In the genomic region with DNA sequence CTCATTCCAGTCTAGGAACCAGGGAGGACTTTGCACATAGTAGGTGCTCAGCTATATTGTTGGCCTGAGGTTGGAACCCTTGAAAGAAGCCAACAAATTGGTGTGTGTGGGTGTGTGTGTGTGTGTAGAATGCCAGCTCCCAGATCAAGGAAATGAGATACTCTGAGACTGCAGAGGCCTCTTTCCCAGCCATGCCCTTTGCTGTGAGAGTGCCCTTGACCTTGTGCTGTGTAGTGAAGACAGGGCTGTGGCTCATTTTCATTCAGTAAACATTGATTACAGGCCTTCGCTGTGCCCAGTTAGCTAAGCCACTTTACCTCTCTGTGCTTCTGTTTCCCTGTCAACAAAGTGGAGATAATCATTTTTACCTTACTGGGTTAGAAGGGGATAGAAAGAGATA, we compare ENCODE assay signal across 13 cellular contexts. TPM values are rescaled to one million over a fixed set of nuclear protein-coding genes. Genes with fewer than 3 reads are reported as not detected.
"Had no signal": no experiment of that assay in that cellular context is flagged by ENCODE, and none has a peak within 500 bp of the region (broad histone marks: within the 10 kb centered on the region; RNA-seq: fewer than 3 reads in every experiment).

No MANE protein-coding gene starts in this region.

- H3K27me3 ChIP-seq: pancreas had no signal

- ATAC-seq: activated CD8-positive, alpha-beta memory T cell treated with anti-CD3 and anti-CD28 coated beads, Interleukin-2, amount 10 ng/mL, durations not matched to agents 7 days and 5 days had no signal

- DNase-seq: activated CD4-positive, alpha-beta T cell treated with anti-CD3 and anti-CD28 coated beads, Interleukin-2, amount 50 U/mL, for 48 hours; activated CD4-positive, CD25-positive, alpha-beta regulatory T cell treated with anti-CD3 and anti-CD28 coated beads, Interleukin-2, amount 50 U/mL, for 72 hours; activated CD8-positive, alpha-beta memory T cell treated with anti-CD3 and anti-CD28 coated beads, Interleukin-2, amount 10 ng/mL, durations not matched to agents 7 days and 5 days; activated effector memory CD4-positive, alpha-beta T cell treated with Interleukin-2 at 50 U/mL for 16 hours; activated T-cell treated with anti-CD3 and anti-CD28 coated beads, Interleukin-2, amount 50 U/mL, for 24 hours; amygdala; dermis blood vessel endothelial cell; endodermal cell; erythroblast; pancreas; stomach; SW 1271 had no signal

- H3K4me1 ChIP-seq: pancreas had no signal

- H3K9me3 ChIP-seq: pancreas, stomach had no signal

- H3K4me3 ChIP-seq: pancreas had no signal

- H3K36me3 ChIP-seq: pancreas, stomach had no signal

- H3K27ac ChIP-seq: pancreas, stomach had no signal

RNA-seq across cellular contexts. Expression of a gene that starts 3.2 kb away (rescaled TPM):
- total RNA-seq: activated CD8-positive, alpha-beta memory T cell treated with anti-CD3 and anti-CD28 coated beads, Interleukin-2, amount 10 ng/mL, durations not matched to agents 7 days and 5 days; skeletal muscle tissue had no signal
